ENCODE assay signal across 8 cellular contexts in genomic region chr13:87671031-87671823, GRCh38. TPM values are rescaled to one million over a fixed set of nuclear protein-coding genes. Genes with fewer than 3 reads are reported as not detected.
DNase-seq lines count a peak whose midpoint lies in the region; TF ChIP-seq lines count a peak whose summit lies in the region.

A gene with protein sequence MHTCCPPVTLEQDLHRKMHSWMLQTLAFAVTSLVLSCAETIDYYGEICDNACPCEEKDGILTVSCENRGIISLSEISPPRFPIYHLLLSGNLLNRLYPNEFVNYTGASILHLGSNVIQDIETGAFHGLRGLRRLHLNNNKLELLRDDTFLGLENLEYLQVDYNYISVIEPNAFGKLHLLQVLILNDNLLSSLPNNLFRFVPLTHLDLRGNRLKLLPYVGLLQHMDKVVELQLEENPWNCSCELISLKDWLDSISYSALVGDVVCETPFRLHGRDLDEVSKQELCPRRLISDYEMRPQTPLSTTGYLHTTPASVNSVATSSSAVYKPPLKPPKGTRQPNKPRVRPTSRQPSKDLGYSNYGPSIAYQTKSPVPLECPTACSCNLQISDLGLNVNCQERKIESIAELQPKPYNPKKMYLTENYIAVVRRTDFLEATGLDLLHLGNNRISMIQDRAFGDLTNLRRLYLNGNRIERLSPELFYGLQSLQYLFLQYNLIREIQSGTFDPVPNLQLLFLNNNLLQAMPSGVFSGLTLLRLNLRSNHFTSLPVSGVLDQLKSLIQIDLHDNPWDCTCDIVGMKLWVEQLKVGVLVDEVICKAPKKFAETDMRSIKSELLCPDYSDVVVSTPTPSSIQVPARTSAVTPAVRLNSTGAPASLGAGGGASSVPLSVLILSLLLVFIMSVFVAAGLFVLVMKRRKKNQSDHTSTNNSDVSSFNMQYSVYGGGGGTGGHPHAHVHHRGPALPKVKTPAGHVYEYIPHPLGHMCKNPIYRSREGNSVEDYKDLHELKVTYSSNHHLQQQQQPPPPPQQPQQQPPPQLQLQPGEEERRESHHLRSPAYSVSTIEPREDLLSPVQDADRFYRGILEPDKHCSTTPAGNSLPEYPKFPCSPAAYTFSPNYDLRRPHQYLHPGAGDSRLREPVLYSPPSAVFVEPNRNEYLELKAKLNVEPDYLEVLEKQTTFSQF (plus strand): TSS chr13:87671371. CDS start chr13:87675389, 4,018 bp downstream.

- H3K36me3 ChIP-seq in GM06990 (ENCODE audit: control insufficient read depth, insufficient read depth, low read length) (no peaks in the 10 kb centered on the region), MM.1S (replicated peaks; ENCODE audit: insufficient read depth, low read length) (no peaks in the 10 kb centered on the region)

- no peaks in the 10 kb centered on the region for H3K79me2 ChIP-seq in H9 (ENCODE audit: insufficient read depth, low read length)
- no peaks in the 10 kb centered on the region for H3K79me2 ChIP-seq in MM.1S (ENCODE audit: low read length)

- no peak within 1 kb of the TSS for H4K91ac ChIP-seq in H9 (ENCODE audit: insufficient read length, low read depth, low read length)

- peaks cover 0 to under 1% of the 10 kb centered on the region in 2 experiments; a peak in 3 of 5 replicates for H3K9me3 Mint-ChIP-seq in H9

- peaks cover 28% of the 10 kb centered on the region for H3K23me2 ChIP-seq in H9 (ENCODE audit: insufficient read length, low read depth, low read length, poor library complexity, severe bottlenecking)

- in situ Hi-C loops in astrocyte of the cerebellum (cut with HindIII; ENCODE audit: low sequenced_read_pairs), result no loop called here

- H2BK5ac ChIP-seq in H9 (ENCODE audit: insufficient read length, low read length), result no peak within 1 kb of the TSS

- H3T11ph ChIP-seq in H9 (ENCODE audit: low read length), result no peak within 1 kb of the TSS

- TF ChIP-seq CTCF in GM06990 (IDR thresholded peaks at IDR 0.05; ENCODE audit: insufficient read depth, low read length, poor library complexity, severe bottlenecking) (peak; percentile 77), H9 (conservative IDR thresholded peaks at IDR 0.05) (peak; percentile 94), MM.1S (IDR thresholded peaks at IDR 0.05; ENCODE audit: low read length) (peak; percentile 68), astrocyte of the cerebellum (IDR thresholded peaks at IDR 0.05; ENCODE audit: low read depth, low read length, missing control alignments) (peak; percentile 95), retinal pigment epithelial cell (conservative IDR thresholded peaks at IDR 0.05; ENCODE audit: low read depth, low read length) (peak; percentile 87)

- H3K9ac ChIP-seq in H9 (ENCODE audit: extremely low read depth, insufficient read length, low read length), result no peak within 1 kb of the TSS
- peak within 1 kb of the TSS; percentile 46; the same call in 1 of the 2 replicates for H3K9ac ChIP-seq in MM.1S (ENCODE audit: low read length)

- H3K56ac ChIP-seq in H9 (ENCODE audit: insufficient read length, low read depth, low read length), result no peak within 1 kb of the TSS

- H3K27ac ChIP-seq in H9 (ENCODE audit: insufficient read length, low read depth, low read length) (no peak within 1 kb of the TSS), MM.1S (ENCODE audit: low read length) (peak within 1 kb of the TSS; percentile 57; the same call in 1 of the 2 replicates)

- H3F3A ChIP-seq in MM.1S (ENCODE audit: insufficient read depth, low read length), result peaks cover 9% of the 10 kb centered on the region; the same call in 1 of the 2 replicates

- no peak within 1 kb of the TSS for H2BK20ac ChIP-seq in H9 (ENCODE audit: low read depth, low read length, poor library complexity, severe bottlenecking)

- no peak within 1 kb of the TSS; the same call in 1 of the 2 replicates for H3K14ac ChIP-seq in H9 (ENCODE audit: insufficient read depth, low read length)

- no peak within 1 kb of the TSS for H3K18ac ChIP-seq in H9 (ENCODE audit: insufficient read length, low read depth, low read length)

- H3K4me1 ChIP-seq in H9 (ENCODE audit: insufficient read depth, low read length) (peaks cover 5% of the 10 kb centered on the region), MM.1S (ENCODE audit: low read length) (no peaks in the 10 kb centered on the region)

- peaks cover 55% of the 10 kb centered on the region for H3K27me3 Mint-ChIP-seq in H9 (ENCODE audit: low read depth)

- H2BK120ac ChIP-seq in H9 (ENCODE audit: low read depth, low read length, poor library complexity, severe bottlenecking), result no peak within 1 kb of the TSS

- peak within 1 kb of the TSS; percentile 78 to 97 for H3K4me3 Mint-ChIP-seq in H9

- peak within 1 kb of the TSS; percentile 34 for H2AFZ ChIP-seq in H9 (ENCODE audit: low read length)
- peak within 1 kb of the TSS; percentile 75 for H2AFZ ChIP-seq in MM.1S (ENCODE audit: low read length)

- H3K27me3 ChIP-seq in GM06990 (replicated peaks; ENCODE audit: control insufficient read depth, insufficient read depth, low read length) (no peaks in the 10 kb centered on the region), H9 (ENCODE audit: insufficient read depth, low read length) (peaks cover 28% of the 10 kb centered on the region), MM.1S (replicated peaks; ENCODE audit: insufficient read depth, low read length) (no peaks in the 10 kb centered on the region)

- H3K4me2 ChIP-seq in H9 (ENCODE audit: insufficient read depth, insufficient read length, low read length), result peak within 1 kb of the TSS; percentile 93
- H3K4me2 ChIP-seq in MM.1S (ENCODE audit: low read depth, low read length), result peak within 1 kb of the TSS; percentile 70

- H3K23ac ChIP-seq in H9 (ENCODE audit: insufficient read length, low read depth, low read length), result no peak within 1 kb of the TSS

- no peak within 1 kb of the TSS for H2AK5ac ChIP-seq in H9 (ENCODE audit: insufficient read length, low read length)

- DNase-seq in GM06990 (ENCODE audit: extremely low read depth, insufficient read length) (peak; percentile 19), H9 (peak; percentile 88), MM.1S (peak; percentile 75), SKM-1 (lab: John Stamatoyannopoulos, UW; ENCODE audit: unreplicated experiment) (peak; percentile 54), astrocyte of the cerebellum (ENCODE audit: low read depth) (peak; percentile 48), hypothalamus (lab: John Stamatoyannopoulos, UW) (peak; percentile 27 to 93 (median 82)), retinal pigment epithelial cell (ENCODE audit: low read depth) (no peak), DMS79 treated with DMSO at 0.1 percent for 48 hours (lab: John Stamatoyannopoulos, UW) (no peak)

- H4K8ac ChIP-seq in H9 (replicated peaks; ENCODE audit: insufficient read length, low read depth, low read length), result no peak within 1 kb of the TSS

- no peaks in the 10 kb centered on the region for H3K9me2 ChIP-seq in MM.1S (replicated peaks; ENCODE audit: insufficient read depth, low read length)

- no CpG with 5 or more reads among the region's 51 CpGs for WGBS in H9 (ENCODE audit: extremely low coverage, insufficient read length, low lambda C conversion rate)

- H4K5ac ChIP-seq in H9 (ENCODE audit: insufficient read length, low read depth, low read length), result no peak within 1 kb of the TSS

- H2BK15ac ChIP-seq in H9 (ENCODE audit: low read depth, low read length), result no peak within 1 kb of the TSS

- H3K4ac ChIP-seq in H9 (ENCODE audit: low read depth, low read length), result no peak within 1 kb of the TSS

- H4K20me1 ChIP-seq in H9 (ENCODE audit: control insufficient read depth, insufficient read depth, insufficient read length) (no peaks in the 10 kb centered on the region), MM.1S (ENCODE audit: insufficient read depth, low read length) (no peaks in the 10 kb centered on the region)

- peaks cover 25 to 36% of the 10 kb centered on the region in 2 experiments for H3K4me1 Mint-ChIP-seq in H9

- peaks cover 0 to 7% (median 0%) of the 10 kb centered on the region in 3 experiments; a peak in 3 of 7 replicates for H3K36me3 Mint-ChIP-seq in H9 (ENCODE audit: insufficient read depth in 1 of 3, low read depth in 3 of 3)

- no peak within 1 kb of the TSS for H2BK12ac ChIP-seq in H9 (ENCODE audit: insufficient read length, low read depth, low read length)

- H3K79me1 ChIP-seq in H9 (ENCODE audit: insufficient read depth, low read depth, low read length, poor library complexity, severe bottlenecking), result no peaks in the 10 kb centered on the region

- peak within 1 kb of the TSS in 1 of 3 experiments; percentile 97; a peak in 1 of 7 replicates for H3K27ac Mint-ChIP-seq in H9

- H3K9me3 ChIP-seq in H9 (ENCODE audit: control insufficient read depth, low read depth, low read length) (no peaks in the 10 kb centered on the region), MM.1S (replicated peaks; ENCODE audit: insufficient read depth, low read length) (no peaks in the 10 kb centered on the region)

- H3K4me3 ChIP-seq in GM06990 (replicated peaks; ENCODE audit: low read depth, low read length) (no peak within 1 kb of the TSS), MM.1S (ENCODE audit: low read length) (peak within 1 kb of the TSS; percentile 67), astrocyte of the cerebellum (ENCODE audit: low read depth, low read length) (peak within 1 kb of the TSS; percentile 76), retinal pigment epithelial cell (ENCODE audit: low read length) (peak within 1 kb of the TSS; percentile 73)

RNA-seq across cellular contexts. Expression of the gene that starts here (rescaled TPM):
- total RNA-seq in H9 (2021), result 0.09 TPM in 2 replicates

Comparison
In these comparisons a context has a peak if more than half of its experiments do, and no peak if none do; other contexts are left out.
1. Peak in DNase-seq and H3K4me2 ChIP-seq in H9; RNA of the gene not detected or under 1 TPM.
2. DNase-seq: peak in GM06990 (single experiment), MM.1S (single experiment), SKM-1 (single experiment), astrocyte of the cerebellum (single experiment) and hypothalamus (51 of 51); none in retinal pigment epithelial cell (single experiment) and DMS79 treated with DMSO at 0.1 percent for 48 hours (single experiment).
3. Peak in every context shown above with its lines, with median percentiles within 50 percentile points of each other: CTCF ChIP-seq.